In the genomic region with DNA sequence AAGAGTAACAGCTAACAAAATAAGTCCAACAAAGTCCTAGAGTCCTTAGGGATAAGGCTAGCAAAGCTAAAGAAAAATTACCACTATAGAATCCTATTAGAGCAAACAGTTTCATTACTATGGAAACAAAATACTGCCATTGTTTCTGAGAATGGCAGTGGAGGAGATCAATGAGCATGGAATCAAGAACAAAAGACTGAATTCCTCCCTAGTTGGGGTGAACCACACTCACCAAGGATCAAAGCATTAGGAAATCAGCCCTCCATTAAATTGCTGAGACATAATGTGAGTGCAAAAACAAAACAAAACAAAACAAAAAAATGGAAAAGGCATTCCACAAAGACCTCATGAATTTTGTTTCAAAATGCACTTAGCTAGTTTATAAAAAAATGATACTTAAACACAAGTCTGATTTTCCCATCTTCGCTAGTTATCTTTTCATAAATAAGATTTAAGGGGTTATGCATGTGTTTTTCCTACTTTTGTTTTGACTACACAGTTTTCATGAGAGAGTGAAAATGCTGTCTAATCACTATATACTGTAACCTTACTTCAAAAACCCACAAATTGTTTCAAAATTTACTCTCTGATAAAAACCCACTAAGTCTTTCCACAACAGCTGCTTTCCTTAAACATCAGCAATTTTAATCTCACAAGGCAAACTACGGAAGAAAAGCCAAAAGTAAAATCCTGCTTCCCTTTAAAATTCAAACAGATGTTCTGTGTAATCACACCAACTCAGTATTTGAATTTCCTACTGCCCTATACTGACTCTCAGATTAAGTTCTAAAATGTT, we compare ENCODE assay signal across 9 cellular contexts. TPM values are rescaled to one million over a fixed set of nuclear protein-coding genes. Genes with fewer than 3 reads are reported as not detected.
A peak's percentile ranks its signal among the peaks of the same experiment; 100 is the strongest.
DNase-seq lines count a peak whose midpoint lies in the region; ATAC-seq and TF ChIP-seq lines count a peak whose summit lies in the region.
"Had no signal": no experiment of that assay in that cellular context is flagged by ENCODE, and none has a peak within 500 bp of the region (broad histone marks: within the 10 kb centered on the region; RNA-seq: fewer than 3 reads in every experiment).

No MANE protein-coding gene starts in this region.

- H3K9me3 ChIP-seq in CD4-positive, CD25-positive, alpha-beta regulatory T cell (ENCODE audit: control insufficient read depth in 2 of 2, low read length in 2 of 2): peaks cover 8 to 9% of the 10 kb centered on the region in 2 experiments
- H3K9me3 ChIP-seq in mucosa of rectum (ENCODE audit: control insufficient read depth in 2 of 2, low read length in 2 of 2) (peaks cover 0 to 3% of the 10 kb centered on the region in 2 donors), thyroid gland (no peaks in the 10 kb centered on the region)

- peak overlapping the region; percentile 69 for H3K4me3 ChIP-seq in CD4-positive, CD25-positive, alpha-beta regulatory T cell (ENCODE audit: low read depth, low read length)
- peak overlapping the region; percentile 36 to 39 for H3K4me3 ChIP-seq in mucosa of rectum (ENCODE audit: low read length in 2 of 2)
- H3K4me3 ChIP-seq in thyroid gland (replicated peaks in 1 of 3): no peak overlapping the region

- H3K4me1 ChIP-seq in CD4-positive, CD25-positive, alpha-beta regulatory T cell (ENCODE audit: control insufficient read depth, insufficient read depth, low read length, poor library complexity, severe bottlenecking): peaks cover 46% of the 10 kb centered on the region
- H3K4me1 ChIP-seq in mucosa of rectum (ENCODE audit: control insufficient read depth in 2 of 2, insufficient read depth in 2 of 2, low read length in 2 of 2) (peaks cover 34 to 46% of the 10 kb centered on the region in 2 donors), thyroid gland (peaks cover 18 to 21% of the 10 kb centered on the region in 2 donors)

- peak overlapping the region; percentile 22 to 89 (median 48) for H3K4me3 Mint-ChIP-seq in CD4-positive, CD25-positive, alpha-beta regulatory T cell

- no peak for TF ChIP-seq CTCF in thyroid gland (IDR thresholded peaks at IDR 0.05)

- H3K27me3 Mint-ChIP-seq in CD4-positive, CD25-positive, alpha-beta regulatory T cell: no peaks in the 10 kb centered on the region

- H3K27ac Mint-ChIP-seq in CD4-positive, CD25-positive, alpha-beta regulatory T cell: peak overlapping the region; percentile 40 to 82 (median 48)

- H3K9me3 Mint-ChIP-seq in CD4-positive, CD25-positive, alpha-beta regulatory T cell: peaks cover 0 to 13% (median 5%) of the 10 kb centered on the region in 7 donors

- DNase-seq in CD4-positive, CD25-positive, alpha-beta regulatory T cell: no peak
- peak; percentile 21 for DNase-seq in NCI-H774 (lab: John Stamatoyannopoulos, UW)
- peak; percentile 43 for DNase-seq in dermis blood vessel endothelial cell
- DNase-seq in NCI-H1436 (lab: John Stamatoyannopoulos, UW): no peak
- DNase-seq in thyroid gland: no peak
- DNase-seq: NCI-H1092 had no signal

- ATAC-seq in CD4-positive, CD25-positive, alpha-beta regulatory T cell (ENCODE audit: low read depth in 2 of 2): no peak
- ATAC-seq in GM19452 (IDR thresholded peaks at IDR 0.05; ENCODE audit: unreplicated experiment) (no peak), GM19397 (IDR thresholded peaks at IDR 0.05; ENCODE audit: unreplicated experiment) (no peak)

- peak overlapping the region; percentile 59 for H3K27ac ChIP-seq in CD4-positive, CD25-positive, alpha-beta regulatory T cell (ENCODE audit: insufficient read depth, low read length, poor library complexity, severe bottlenecking)
- H3K27ac ChIP-seq in mucosa of rectum (ENCODE audit: low read depth in 2 of 2, low read length in 2 of 2) (peak overlapping the region; percentile 80 to 89), thyroid gland (peak overlapping the region in 1 of 3 donors; percentile 15)

- TF ChIP-seq POLR2A in thyroid gland (IDR thresholded peaks at IDR 0.05): no peak

- peaks cover 33% of the 10 kb centered on the region for H3K36me3 Mint-ChIP-seq in CD4-positive, CD25-positive, alpha-beta regulatory T cell

- WGBS in thyroid gland, 2 donors: 70 to 71% methylated on average over 2 of the region's 2 CpGs

- H3K36me3 ChIP-seq in CD4-positive, CD25-positive, alpha-beta regulatory T cell (ENCODE audit: control insufficient read depth, insufficient read depth, low read length): peaks cover 14% of the 10 kb centered on the region
- H3K36me3 ChIP-seq in mucosa of rectum (ENCODE audit: control insufficient read depth in 2 of 2, insufficient read depth in 2 of 2, low read length in 2 of 2) (peaks cover 0 to 3% of the 10 kb centered on the region in 2 donors), thyroid gland (no peaks in the 10 kb centered on the region)

- peaks cover 26 to 78% (median 58%) of the 10 kb centered on the region in 4 donors for H3K4me1 Mint-ChIP-seq in CD4-positive, CD25-positive, alpha-beta regulatory T cell

- peak overlapping the region; percentile 5 to 61 for H3K9ac ChIP-seq in mucosa of rectum (ENCODE audit: low read depth in 1 of 2, low read length in 2 of 2)

- intact Hi-C loops in thyroid gland (cut with DNase I): no loop called here

- H3K27me3 ChIP-seq in CD4-positive, CD25-positive, alpha-beta regulatory T cell (ENCODE audit: control insufficient read depth, insufficient read depth, low read length): no peaks in the 10 kb centered on the region
- H3K27me3 ChIP-seq in mucosa of rectum (ENCODE audit: control insufficient read depth in 2 of 2, insufficient read depth in 2 of 2, low read length in 2 of 2) (no peaks in the 10 kb centered on the region), thyroid gland (no peaks in the 10 kb centered on the region)

RNA-seq across cellular contexts. Expression of gene SERINC5, which starts 9.7 kb away (rescaled TPM):
- total RNA-seq in CD4-positive, CD25-positive, alpha-beta regulatory T cell: 80.3 TPM
- polyA plus RNA-seq in CD4-positive, CD25-positive, alpha-beta regulatory T cell: 10 to 100 TPM; 12.7 to 21.5 (median 14.9) TPM
- total RNA-seq in dermis blood vessel endothelial cell (14.8 and 16.2 TPM in 2 replicates), thyroid gland (10 to 100 TPM; 22.6 to 26.9 (median 24.8) TPM)

Comparison
In these comparisons a context has a peak if more than half of its experiments do, and no peak if none do; other contexts are left out.
1. DNase-seq: peak in NCI-H774 (single experiment) and dermis blood vessel endothelial cell (single experiment); none in CD4-positive, CD25-positive, alpha-beta regulatory T cell (0 of 3), NCI-H1436 (single experiment) and thyroid gland (0 of 2).
2. H3K4me3 ChIP-seq: peak in CD4-positive, CD25-positive, alpha-beta regulatory T cell (single experiment) and mucosa of rectum (2 of 2); none in thyroid gland (0 of 3).